37 cellular contexts compared by ENCODE assay signal in the genomic region with DNA sequence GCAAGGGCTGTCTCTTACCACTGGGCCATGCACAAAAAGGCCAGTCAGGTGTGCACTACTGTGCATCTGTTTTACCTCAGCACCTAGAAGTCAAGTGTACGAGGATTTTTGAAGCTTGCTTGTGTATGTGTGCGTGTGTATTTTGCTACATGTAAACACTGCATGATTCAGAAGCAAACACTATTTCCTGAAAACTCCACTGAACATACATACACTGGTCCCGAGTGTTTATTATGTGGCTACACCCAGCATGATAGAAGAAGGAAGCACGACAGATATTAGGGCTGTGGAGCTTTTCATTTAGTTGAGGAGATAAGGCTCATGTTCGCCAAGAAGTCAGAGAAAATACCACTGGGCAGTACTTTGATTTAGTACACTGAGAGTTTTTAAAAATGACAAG.
"Had no signal": no experiment of that assay in that cellular context is flagged by ENCODE, and none has a peak within 500 bp of the region (broad histone marks: within the 10 kb centered on the region; RNA-seq: fewer than 3 reads in every experiment).

No MANE protein-coding gene starts in this region.

- H3K4me3 Mint-ChIP-seq: activated CD4-positive, alpha-beta T cell treated with anti-CD3 and anti-CD28 coated beads, Interleukin-2, amount 10 ng/mL, durations not matched to agents 24 days and 14 days; activated CD8-positive, alpha-beta T cell treated with anti-CD3 and anti-CD28 coated beads for 36 hours; activated naive CD4-positive, alpha-beta T cell treated with anti-CD3 and anti-CD28 coated beads, Interleukin-2, amount 50 U/mL, for 24 hours; activated naive CD8-positive, alpha-beta T cell treated with anti-CD3 and anti-CD28 coated beads, Interleukin-2, amount 10 ng/mL, durations not matched to agents 7 days and 5 days; activated T-cell treated with anti-CD3 and anti-CD28 coated beads, Interleukin-2, amount 50 U/mL, for 72 hours had no signal

- H3K4me1 ChIP-seq: ascending aorta, Peyer's patch had no signal

- H3K27me3 Mint-ChIP-seq: activated CD4-positive, alpha-beta T cell treated with anti-CD3 and anti-CD28 coated beads, Interleukin-2, amount 10 ng/mL, durations not matched to agents 24 days and 14 days; activated CD8-positive, alpha-beta T cell treated with anti-CD3 and anti-CD28 coated beads for 36 hours; activated naive CD4-positive, alpha-beta T cell treated with anti-CD3 and anti-CD28 coated beads, Interleukin-2, amount 50 U/mL, for 24 hours; activated naive CD8-positive, alpha-beta T cell treated with anti-CD3 and anti-CD28 coated beads, Interleukin-2, amount 10 ng/mL, durations not matched to agents 7 days and 5 days had no signal

- H3K9me3 ChIP-seq: ascending aorta, Peyer's patch had no signal

- ATAC-seq: PC-3, SK-N-SH treated with all-trans-retinoic acid at 6 μM for 48 hours had no signal

- H3K4me3 ChIP-seq: ascending aorta, cardiac muscle cell, Peyer's patch had no signal

- H3K27ac ChIP-seq: ascending aorta, cardiac muscle cell, Peyer's patch, WERI-Rb-1 had no signal

- H3K27me3 ChIP-seq: ascending aorta, cardiac muscle cell, Peyer's patch had no signal

- H3K27ac Mint-ChIP-seq: activated CD4-positive, alpha-beta T cell treated with anti-CD3 and anti-CD28 coated beads, Interleukin-2, amount 10 ng/mL, durations not matched to agents 24 days and 14 days; activated naive CD4-positive, alpha-beta T cell treated with anti-CD3 and anti-CD28 coated beads, Interleukin-2, amount 50 U/mL, for 24 hours; activated T-cell treated with anti-CD3 and anti-CD28 coated beads, Interleukin-2, amount 50 U/mL, for 72 hours; activated T-helper 2 cell treated with anti-CD3 and anti-CD28 coated beads, Interferon-gamma antibody, Interleukin-2, Interleukin-4, amounts not matched to agents 10 μg/mL and 5 μg/mL and 100 μg/mL, durations not matched to agents 14 hours and 24 hours and 36 hours had no signal

- DNase-seq: activated CD4-positive, alpha-beta T cell treated with anti-CD3 and anti-CD28 coated beads for 1 hour; activated CD4-positive, alpha-beta T cell treated with anti-CD3 and anti-CD28 coated beads, Interleukin-2, amount 10 ng/mL, durations not matched to agents 24 days and 14 days; activated CD4-positive, alpha-beta T cell treated with anti-CD3 and anti-CD28 coated beads, Interleukin-2, amount 50 U/mL, for 4 hours; activated CD4-positive, CD25-positive, alpha-beta regulatory T cell; activated CD8-positive, alpha-beta T cell treated with anti-CD3 and anti-CD28 coated beads for 36 hours; activated gamma-delta T cell; activated naive CD4-positive, alpha-beta T cell treated with Interleukin-2 at 50 U/mL for 16 hours; activated naive CD8-positive, alpha-beta T cell treated with anti-CD3 and anti-CD28 coated beads, Interleukin-2, amount 10 ng/mL, durations not matched to agents 7 days and 5 days; activated T-cell treated with anti-CD3 and anti-CD28 coated beads, Interleukin-2, amount 50 U/mL, for 1 hour; activated T-cell treated with anti-CD3 and anti-CD28 coated beads, Interleukin-2, amount 50 U/mL, for 72 hours; amygdala; MM.1S; NCI-H1092 treated with DMSO at 0.1 percent for 48 hours; NCI-H1417; NCI-H146; NCI-H187; NCI-H2029 treated with DMSO at 0.1 percent for 48 hours; NCI-H2107; NCI-H2171; NCI-H510A; NCI-H526; NCI-H748 treated with DMSO at 0.1 percent for 48 hours; NK-92 treated with Interleukin-12 subunit alpha and Interleukin-12 subunit beta, amount 100 ng/mL, for 24 hours; PC-3; Peyer's patch; RPMI8226; SIG-M5; SW 1271; T-helper 1 cell; T-helper 2 cell; T-helper 9 cell; WERI-Rb-1 had no signal

- H3K9me3 Mint-ChIP-seq: activated CD4-positive, alpha-beta T cell treated with anti-CD3 and anti-CD28 coated beads, Interleukin-2, amount 10 ng/mL, durations not matched to agents 24 days and 14 days; activated CD8-positive, alpha-beta T cell treated with anti-CD3 and anti-CD28 coated beads for 36 hours; activated naive CD4-positive, alpha-beta T cell treated with anti-CD3 and anti-CD28 coated beads, Interleukin-2, amount 50 U/mL, for 24 hours; activated naive CD8-positive, alpha-beta T cell treated with anti-CD3 and anti-CD28 coated beads, Interleukin-2, amount 10 ng/mL, durations not matched to agents 7 days and 5 days; activated T-cell treated with anti-CD3 and anti-CD28 coated beads, Interleukin-2, amount 50 U/mL, for 72 hours; activated T-helper 2 cell treated with anti-CD3 and anti-CD28 coated beads, Interferon-gamma antibody, Interleukin-2, Interleukin-4, amounts not matched to agents 10 μg/mL and 5 μg/mL and 100 μg/mL, durations not matched to agents 14 hours and 24 hours and 36 hours had no signal
